Comparison of ENCODE assay signal across 8 cellular contexts in genomic region chr22:33921576-33922181, GRCh38. TPM values are rescaled to one million over a fixed set of nuclear protein-coding genes. Genes with fewer than 3 reads are reported as not detected.
DNase-seq lines count a peak whose midpoint lies in the region; ATAC-seq and TF ChIP-seq lines count a peak whose summit lies in the region.

No MANE protein-coding gene starts in this region.

- under 1% methylated on average over 37 of the region's 37 CpGs for WGBS in liver

- no peaks in the 10 kb centered on the region for H3K9me3 Mint-ChIP-seq in HFFc6
- H3K9me3 Mint-ChIP-seq in T-helper 1 cell treated with Interleukin-12 subunit alpha and Interleukin-12 subunit beta and Interleukin-4 antibody, amounts not matched to agents 30 μg/mL and 1 μg/mL, for 36 hours, result no peaks in the 10 kb centered on the region
- peaks cover 6% of the 10 kb centered on the region for H3K9me3 Mint-ChIP-seq in stimulated activated effector memory CD8-positive, alpha-beta T cell treated with anti-CD3 and anti-CD28 coated beads, Interleukin-12 subunit alpha, Interleukin-12 subunit beta, amount 100 ng/mL, for 72 hours

- no peak for TF ChIP-seq RAD21 in liver (IDR thresholded peaks at IDR 0.05)

- H3K9me3 ChIP-seq in liver (ENCODE audit: control insufficient read depth in 4 of 4, low read length in 3 of 4), result no peaks in the 10 kb centered on the region

- H3K36me3 Mint-ChIP-seq in HFFc6 (ENCODE audit: low read depth), result no peaks in the 10 kb centered on the region
- no peaks in the 10 kb centered on the region for H3K36me3 Mint-ChIP-seq in T-helper 1 cell treated with Interleukin-12 subunit alpha and Interleukin-12 subunit beta and Interleukin-4 antibody, amounts not matched to agents 30 μg/mL and 1 μg/mL, for 36 hours (ENCODE audit: low read depth)
- no peaks in the 10 kb centered on the region for H3K36me3 Mint-ChIP-seq in stimulated activated effector memory CD8-positive, alpha-beta T cell treated with anti-CD3 and anti-CD28 coated beads, Interleukin-12 subunit alpha, Interleukin-12 subunit beta, amount 100 ng/mL, for 72 hours

- H3K27ac ChIP-seq in liver (ENCODE audit: low read depth in 1 of 2, low read length in 2 of 2), result peak overlapping the region; percentile 73 to 83

- TF ChIP-seq CTCF in AG09309 (IDR thresholded peaks at IDR 0.05; ENCODE audit: control insufficient read depth, insufficient read depth, low read depth, low read length, missing control alignments), result no peak
- TF ChIP-seq CTCF in HFFc6 (IDR thresholded peaks at IDR 0.05), result no peak
- no peak for TF ChIP-seq CTCF in liver (IDR thresholded peaks at IDR 0.05; ENCODE audit: low read depth, low read length, missing input control)

- no peak overlapping the region; the same call in 1 of the 2 replicates for H3K27ac Mint-ChIP-seq in HFFc6
- H3K27ac Mint-ChIP-seq in T-helper 1 cell treated with Interleukin-12 subunit alpha and Interleukin-12 subunit beta and Interleukin-4 antibody, amounts not matched to agents 30 μg/mL and 1 μg/mL, for 36 hours, result no peak overlapping the region
- H3K27ac Mint-ChIP-seq in stimulated activated effector memory CD8-positive, alpha-beta T cell treated with anti-CD3 and anti-CD28 coated beads, Interleukin-12 subunit alpha, Interleukin-12 subunit beta, amount 100 ng/mL, for 72 hours, result no peak overlapping the region

- H3K4me1 Mint-ChIP-seq in HFFc6 (ENCODE audit: low read depth), result peaks cover 36% of the 10 kb centered on the region
- H3K4me1 Mint-ChIP-seq in T-helper 1 cell treated with Interleukin-12 subunit alpha and Interleukin-12 subunit beta and Interleukin-4 antibody, amounts not matched to agents 30 μg/mL and 1 μg/mL, for 36 hours (ENCODE audit: low read depth), result peaks cover 2% of the 10 kb centered on the region
- peaks cover 5% of the 10 kb centered on the region for H3K4me1 Mint-ChIP-seq in stimulated activated effector memory CD8-positive, alpha-beta T cell treated with anti-CD3 and anti-CD28 coated beads, Interleukin-12 subunit alpha, Interleukin-12 subunit beta, amount 100 ng/mL, for 72 hours

- peaks cover 0 to 38% (median 32%) of the 10 kb centered on the region in 4 donors for H3K4me1 ChIP-seq in liver (ENCODE audit: control insufficient read depth in 4 of 4, insufficient read depth in 4 of 4, low read length in 3 of 4)

- H3K4me3 Mint-ChIP-seq in HFFc6, result peak overlapping the region; percentile 90
- H3K4me3 Mint-ChIP-seq in T-helper 1 cell treated with Interleukin-12 subunit alpha and Interleukin-12 subunit beta and Interleukin-4 antibody, amounts not matched to agents 30 μg/mL and 1 μg/mL, for 36 hours, result peak overlapping the region; percentile 55
- H3K4me3 Mint-ChIP-seq in stimulated activated effector memory CD8-positive, alpha-beta T cell treated with anti-CD3 and anti-CD28 coated beads, Interleukin-12 subunit alpha, Interleukin-12 subunit beta, amount 100 ng/mL, for 72 hours, result peak overlapping the region; percentile 59

- H3K9ac ChIP-seq in liver (ENCODE audit: low read depth in 1 of 2, low read length in 2 of 2), result peak overlapping the region in 1 of 2 donors; percentile 56

- peaks cover 10% of the 10 kb centered on the region for H3K27me3 Mint-ChIP-seq in HFFc6 (ENCODE audit: insufficient read depth)
- peaks cover 52% of the 10 kb centered on the region for H3K27me3 Mint-ChIP-seq in T-helper 1 cell treated with Interleukin-12 subunit alpha and Interleukin-12 subunit beta and Interleukin-4 antibody, amounts not matched to agents 30 μg/mL and 1 μg/mL, for 36 hours (ENCODE audit: low read depth)

- H3K4me3 ChIP-seq in AG09309 (ENCODE audit: control insufficient read depth, low read depth, low read length) (peak overlapping the region; percentile 66), liver (ENCODE audit: low read depth in 1 of 3, low read length in 3 of 3) (peak overlapping the region; percentile 66 to 84 (median 81))

- H3K27me3 ChIP-seq in liver (ENCODE audit: control insufficient read depth in 4 of 4, insufficient read depth in 4 of 4, low read length in 3 of 4), result no peaks in the 10 kb centered on the region

- DNase-seq in AG09309 (ENCODE audit: low read depth), result no peak
- DNase-seq in HFFc6, result peak; percentile 12
- DNase-seq in ecto neural progenitor cell (ENCODE audit: low spot score), result peak; percentile 90
- no peak for DNase-seq in stimulated activated effector memory CD8-positive, alpha-beta T cell treated with anti-CD3 and anti-CD28 coated beads, Interleukin-12 subunit alpha, Interleukin-12 subunit beta, amount 100 ng/mL, for 72 hours (ENCODE audit: low spot score in 2 of 2)

- no peaks in the 10 kb centered on the region for H3K36me3 ChIP-seq in liver (ENCODE audit: control insufficient read depth in 4 of 4, insufficient read depth in 3 of 4, low read depth in 1 of 4, low read length in 3 of 4)

- ATAC-seq in stimulated activated effector memory CD8-positive, alpha-beta T cell treated with anti-CD3 and anti-CD28 coated beads, Interleukin-12 subunit alpha, Interleukin-12 subunit beta, amount 100 ng/mL, for 72 hours, result no peak
- no peak for ATAC-seq in GM18868 (IDR thresholded peaks at IDR 0.05; ENCODE audit: unreplicated experiment)
- ATAC-seq in HG02623 (IDR thresholded peaks at IDR 0.05; ENCODE audit: unreplicated experiment), result no peak

TF ChIP-seq in liver, 16 proteins besides CTCF, POLR2A, EP300 and RAD21:
- TF ChIP-seq ATF3 (IDR thresholded peaks at IDR 0.05), result no peak
- TF ChIP-seq GABPA (IDR thresholded peaks at IDR 0.05 in 1 of 2, conservative IDR thresholded peaks at IDR 0.05 in 1 of 2), result no peak

RNA-seq across cellular contexts. Expression of gene LARGE1, which starts 1.4 kb away (rescaled TPM):
- total RNA-seq in HFFc6 (2021; fragmentation: NEBNext Ultra II Directional; extraction: Animal tissue kit (Norgen Biotek cat#: 25700)), result 1 to 10 TPM; 4.9 to 7.3 (median 6.5) TPM
- 10 to 100 TPM in 1 of 2 donors, 1 to 10 TPM in 1; 4.7 to 14.1 TPM for total RNA-seq in liver
- 1 to 10 TPM; 2.3 to 6.7 TPM for polyA plus RNA-seq in liver

Comparison
In these comparisons a context has a peak if more than half of its experiments do, and no peak if none do; other contexts are left out.
1. DNase-seq: peak in HFFc6 (single experiment) and ecto neural progenitor cell (single experiment); none in AG09309 (single experiment) and stimulated activated effector memory CD8-positive, alpha-beta T cell treated with anti-CD3 and anti-CD28 coated beads, Interleukin-12 subunit alpha, Interleukin-12 subunit beta, amount 100 ng/mL, for 72 hours (0 of 2).
2. Peak in every context shown above with its lines, with median percentiles within 50 percentile points of each other: H3K4me3 Mint-ChIP-seq.